Comparison of ENCODE assay signal across 1 cellular context in the genomic region with DNA sequence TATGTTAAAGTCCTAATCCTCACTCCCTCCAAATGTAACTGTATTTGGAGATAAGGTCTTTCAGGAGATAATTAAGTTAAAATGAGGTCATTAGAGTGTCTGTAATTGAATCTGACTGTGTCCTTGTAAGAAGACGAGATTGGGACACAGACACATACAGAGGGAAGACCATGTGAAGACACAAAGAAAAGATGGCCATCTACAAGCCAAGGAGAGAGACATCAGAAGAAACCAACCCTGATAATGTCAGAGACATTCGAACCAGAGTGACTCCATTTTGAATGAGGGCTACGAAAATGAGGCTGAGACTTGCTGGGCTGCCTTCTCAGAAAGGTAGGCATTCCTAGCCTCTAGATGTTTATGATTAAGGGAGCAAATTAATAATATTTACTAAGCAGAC.
TF ChIP-seq lines count a peak whose summit lies in the region.

No MANE protein-coding gene starts in this region.

TF ChIP-seq in K562, 482 proteins besides CTCF, POLR2A, EP300 and RAD21 (continued from another document and continues in another):
- TF ChIP-seq, protein P1, sequence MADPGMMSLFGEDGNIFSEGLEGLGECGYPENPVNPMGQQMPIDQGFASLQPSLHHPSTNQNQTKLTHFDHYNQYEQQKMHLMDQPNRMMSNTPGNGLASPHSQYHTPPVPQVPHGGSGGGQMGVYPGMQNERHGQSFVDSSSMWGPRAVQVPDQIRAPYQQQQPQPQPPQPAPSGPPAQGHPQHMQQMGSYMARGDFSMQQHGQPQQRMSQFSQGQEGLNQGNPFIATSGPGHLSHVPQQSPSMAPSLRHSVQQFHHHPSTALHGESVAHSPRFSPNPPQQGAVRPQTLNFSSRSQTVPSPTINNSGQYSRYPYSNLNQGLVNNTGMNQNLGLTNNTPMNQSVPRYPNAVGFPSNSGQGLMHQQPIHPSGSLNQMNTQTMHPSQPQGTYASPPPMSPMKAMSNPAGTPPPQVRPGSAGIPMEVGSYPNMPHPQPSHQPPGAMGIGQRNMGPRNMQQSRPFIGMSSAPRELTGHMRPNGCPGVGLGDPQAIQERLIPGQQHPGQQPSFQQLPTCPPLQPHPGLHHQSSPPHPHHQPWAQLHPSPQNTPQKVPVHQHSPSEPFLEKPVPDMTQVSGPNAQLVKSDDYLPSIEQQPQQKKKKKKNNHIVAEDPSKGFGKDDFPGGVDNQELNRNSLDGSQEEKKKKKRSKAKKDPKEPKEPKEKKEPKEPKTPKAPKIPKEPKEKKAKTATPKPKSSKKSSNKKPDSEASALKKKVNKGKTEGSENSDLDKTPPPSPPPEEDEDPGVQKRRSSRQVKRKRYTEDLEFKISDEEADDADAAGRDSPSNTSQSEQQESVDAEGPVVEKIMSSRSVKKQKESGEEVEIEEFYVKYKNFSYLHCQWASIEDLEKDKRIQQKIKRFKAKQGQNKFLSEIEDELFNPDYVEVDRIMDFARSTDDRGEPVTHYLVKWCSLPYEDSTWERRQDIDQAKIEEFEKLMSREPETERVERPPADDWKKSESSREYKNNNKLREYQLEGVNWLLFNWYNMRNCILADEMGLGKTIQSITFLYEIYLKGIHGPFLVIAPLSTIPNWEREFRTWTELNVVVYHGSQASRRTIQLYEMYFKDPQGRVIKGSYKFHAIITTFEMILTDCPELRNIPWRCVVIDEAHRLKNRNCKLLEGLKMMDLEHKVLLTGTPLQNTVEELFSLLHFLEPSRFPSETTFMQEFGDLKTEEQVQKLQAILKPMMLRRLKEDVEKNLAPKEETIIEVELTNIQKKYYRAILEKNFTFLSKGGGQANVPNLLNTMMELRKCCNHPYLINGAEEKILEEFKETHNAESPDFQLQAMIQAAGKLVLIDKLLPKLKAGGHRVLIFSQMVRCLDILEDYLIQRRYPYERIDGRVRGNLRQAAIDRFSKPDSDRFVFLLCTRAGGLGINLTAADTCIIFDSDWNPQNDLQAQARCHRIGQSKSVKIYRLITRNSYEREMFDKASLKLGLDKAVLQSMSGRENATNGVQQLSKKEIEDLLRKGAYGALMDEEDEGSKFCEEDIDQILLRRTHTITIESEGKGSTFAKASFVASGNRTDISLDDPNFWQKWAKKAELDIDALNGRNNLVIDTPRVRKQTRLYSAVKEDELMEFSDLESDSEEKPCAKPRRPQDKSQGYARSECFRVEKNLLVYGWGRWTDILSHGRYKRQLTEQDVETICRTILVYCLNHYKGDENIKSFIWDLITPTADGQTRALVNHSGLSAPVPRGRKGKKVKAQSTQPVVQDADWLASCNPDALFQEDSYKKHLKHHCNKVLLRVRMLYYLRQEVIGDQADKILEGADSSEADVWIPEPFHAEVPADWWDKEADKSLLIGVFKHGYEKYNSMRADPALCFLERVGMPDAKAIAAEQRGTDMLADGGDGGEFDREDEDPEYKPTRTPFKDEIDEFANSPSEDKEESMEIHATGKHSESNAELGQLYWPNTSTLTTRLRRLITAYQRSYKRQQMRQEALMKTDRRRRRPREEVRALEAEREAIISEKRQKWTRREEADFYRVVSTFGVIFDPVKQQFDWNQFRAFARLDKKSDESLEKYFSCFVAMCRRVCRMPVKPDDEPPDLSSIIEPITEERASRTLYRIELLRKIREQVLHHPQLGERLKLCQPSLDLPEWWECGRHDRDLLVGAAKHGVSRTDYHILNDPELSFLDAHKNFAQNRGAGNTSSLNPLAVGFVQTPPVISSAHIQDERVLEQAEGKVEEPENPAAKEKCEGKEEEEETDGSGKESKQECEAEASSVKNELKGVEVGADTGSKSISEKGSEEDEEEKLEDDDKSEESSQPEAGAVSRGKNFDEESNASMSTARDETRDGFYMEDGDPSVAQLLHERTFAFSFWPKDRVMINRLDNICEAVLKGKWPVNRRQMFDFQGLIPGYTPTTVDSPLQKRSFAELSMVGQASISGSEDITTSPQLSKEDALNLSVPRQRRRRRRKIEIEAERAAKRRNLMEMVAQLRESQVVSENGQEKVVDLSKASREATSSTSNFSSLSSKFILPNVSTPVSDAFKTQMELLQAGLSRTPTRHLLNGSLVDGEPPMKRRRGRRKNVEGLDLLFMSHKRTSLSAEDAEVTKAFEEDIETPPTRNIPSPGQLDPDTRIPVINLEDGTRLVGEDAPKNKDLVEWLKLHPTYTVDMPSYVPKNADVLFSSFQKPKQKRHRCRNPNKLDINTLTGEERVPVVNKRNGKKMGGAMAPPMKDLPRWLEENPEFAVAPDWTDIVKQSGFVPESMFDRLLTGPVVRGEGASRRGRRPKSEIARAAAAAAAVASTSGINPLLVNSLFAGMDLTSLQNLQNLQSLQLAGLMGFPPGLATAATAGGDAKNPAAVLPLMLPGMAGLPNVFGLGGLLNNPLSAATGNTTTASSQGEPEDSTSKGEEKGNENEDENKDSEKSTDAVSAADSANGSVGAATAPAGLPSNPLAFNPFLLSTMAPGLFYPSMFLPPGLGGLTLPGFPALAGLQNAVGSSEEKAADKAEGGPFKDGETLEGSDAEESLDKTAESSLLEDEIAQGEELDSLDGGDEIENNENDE (IDR thresholded peaks at IDR 0.05; ENCODE audit: low read depth, low read length): no peak
- TF ChIP-seq, protein P2, sequence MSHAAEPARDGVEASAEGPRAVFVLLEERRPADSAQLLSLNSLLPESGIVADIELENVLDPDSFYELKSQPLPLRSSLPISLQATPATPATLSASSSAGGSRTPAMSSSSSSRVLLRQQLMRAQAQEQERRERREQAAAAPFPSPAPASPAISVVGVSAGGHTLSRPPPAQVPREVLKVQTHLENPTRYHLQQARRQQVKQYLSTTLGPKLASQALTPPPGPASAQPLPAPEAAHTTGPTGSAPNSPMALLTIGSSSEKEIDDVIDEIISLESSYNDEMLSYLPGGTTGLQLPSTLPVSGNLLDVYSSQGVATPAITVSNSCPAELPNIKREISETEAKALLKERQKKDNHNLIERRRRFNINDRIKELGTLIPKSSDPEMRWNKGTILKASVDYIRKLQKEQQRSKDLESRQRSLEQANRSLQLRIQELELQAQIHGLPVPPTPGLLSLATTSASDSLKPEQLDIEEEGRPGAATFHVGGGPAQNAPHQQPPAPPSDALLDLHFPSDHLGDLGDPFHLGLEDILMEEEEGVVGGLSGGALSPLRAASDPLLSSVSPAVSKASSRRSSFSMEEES (CRISPR knock-in tag; IDR thresholded peaks at IDR 0.05): no peak
- no peak for TF ChIP-seq FOXJ2 (tag; IDR thresholded peaks at IDR 0.05)
- TF ChIP-seq DNMT1 (IDR thresholded peaks at IDR 0.05): no peak
- TF ChIP-seq ZNF282 (CRISPR knock-in tag; IDR thresholded peaks at IDR 0.05): no peak
- no peak for TF ChIP-seq ZNF445 (CRISPR knock-in tag; IDR thresholded peaks at IDR 0.05; ENCODE audit: low read depth)
- TF ChIP-seq NR4A1 (CRISPR knock-in tag; IDR thresholded peaks at IDR 0.05): no peak
- peak; percentile 97 for TF ChIP-seq NR4A1 (tag; IDR thresholded peaks at IDR 0.05)
- TF ChIP-seq MIER1 (IDR thresholded peaks at IDR 0.05; ENCODE audit: low read depth): no peak
- peak; percentile 86 for TF ChIP-seq ZNF41 (CRISPR knock-in tag; conservative IDR thresholded peaks at IDR 0.05)
- TF ChIP-seq HOMEZ (CRISPR knock-in tag; IDR thresholded peaks at IDR 0.05): no peak
- TF ChIP-seq PHF20 (IDR thresholded peaks at IDR 0.05; ENCODE audit: partially characterized antibody): no peak
- TF ChIP-seq KDM1A (IDR thresholded peaks at IDR 0.05): no peak
- peak; percentile 72; the same call in 1 of the 2 replicates for TF ChIP-seq DMBX1 (CRISPR knock-in tag; IDR thresholded peaks at IDR 0.05; ENCODE audit: borderline replicate concordance)
- TF ChIP-seq ZNF24 (IDR thresholded peaks at IDR 0.05): no peak
- TF ChIP-seq NCOA1 (IDR thresholded peaks at IDR 0.05; ENCODE audit: low read depth): no peak
- TF ChIP-seq ZNF280A (IDR thresholded peaks at IDR 0.05; ENCODE audit: low read depth, partially characterized antibody): no peak
- TF ChIP-seq ZNF668 (CRISPR knock-in tag; IDR thresholded peaks at IDR 0.05): peak; percentile 84; the same call in 1 of the 2 replicates
- no peak for TF ChIP-seq CHD2 (IDR thresholded peaks at IDR 0.05; ENCODE audit: low read depth, low read length)
- TF ChIP-seq XRCC4 (IDR thresholded peaks at IDR 0.05; ENCODE audit: extremely low read depth, insufficient read depth, insufficient read length): no peak
- TF ChIP-seq ZC3H8 (IDR thresholded peaks at IDR 0.05): no peak
- TF ChIP-seq, protein P3, sequence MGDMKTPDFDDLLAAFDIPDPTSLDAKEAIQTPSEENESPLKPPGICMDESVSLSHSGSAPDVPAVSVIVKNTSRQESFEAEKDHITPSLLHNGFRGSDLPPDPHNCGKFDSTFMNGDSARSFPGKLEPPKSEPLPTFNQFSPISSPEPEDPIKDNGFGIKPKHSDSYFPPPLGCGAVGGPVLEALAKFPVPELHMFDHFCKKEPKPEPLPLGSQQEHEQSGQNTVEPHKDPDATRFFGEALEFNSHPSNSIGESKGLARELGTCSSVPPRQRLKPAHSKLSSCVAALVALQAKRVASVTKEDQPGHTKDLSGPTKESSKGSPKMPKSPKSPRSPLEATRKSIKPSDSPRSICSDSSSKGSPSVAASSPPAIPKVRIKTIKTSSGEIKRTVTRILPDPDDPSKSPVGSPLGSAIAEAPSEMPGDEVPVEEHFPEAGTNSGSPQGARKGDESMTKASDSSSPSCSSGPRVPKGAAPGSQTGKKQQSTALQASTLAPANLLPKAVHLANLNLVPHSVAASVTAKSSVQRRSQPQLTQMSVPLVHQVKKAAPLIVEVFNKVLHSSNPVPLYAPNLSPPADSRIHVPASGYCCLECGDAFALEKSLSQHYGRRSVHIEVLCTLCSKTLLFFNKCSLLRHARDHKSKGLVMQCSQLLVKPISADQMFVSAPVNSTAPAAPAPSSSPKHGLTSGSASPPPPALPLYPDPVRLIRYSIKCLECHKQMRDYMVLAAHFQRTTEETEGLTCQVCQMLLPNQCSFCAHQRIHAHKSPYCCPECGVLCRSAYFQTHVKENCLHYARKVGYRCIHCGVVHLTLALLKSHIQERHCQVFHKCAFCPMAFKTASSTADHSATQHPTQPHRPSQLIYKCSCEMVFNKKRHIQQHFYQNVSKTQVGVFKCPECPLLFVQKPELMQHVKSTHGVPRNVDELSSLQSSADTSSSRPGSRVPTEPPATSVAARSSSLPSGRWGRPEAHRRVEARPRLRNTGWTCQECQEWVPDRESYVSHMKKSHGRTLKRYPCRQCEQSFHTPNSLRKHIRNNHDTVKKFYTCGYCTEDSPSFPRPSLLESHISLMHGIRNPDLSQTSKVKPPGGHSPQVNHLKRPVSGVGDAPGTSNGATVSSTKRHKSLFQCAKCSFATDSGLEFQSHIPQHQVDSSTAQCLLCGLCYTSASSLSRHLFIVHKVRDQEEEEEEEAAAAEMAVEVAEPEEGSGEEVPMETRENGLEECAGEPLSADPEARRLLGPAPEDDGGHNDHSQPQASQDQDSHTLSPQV (IDR thresholded peaks at IDR 0.05): peak; percentile 78
- no peak for TF ChIP-seq POLR2AphosphoS2 (IDR thresholded peaks at IDR 0.05; ENCODE audit: low read length)
- TF ChIP-seq SMAD3 (CRISPR knock-in tag; conservative IDR thresholded peaks at IDR 0.05): peak; percentile 92
- no peak for TF ChIP-seq ZNF217 (CRISPR knock-in tag; IDR thresholded peaks at IDR 0.05)
- TF ChIP-seq ZNF785 (CRISPR knock-in tag; IDR thresholded peaks at IDR 0.05): no peak
- no peak for TF ChIP-seq SP2 (IDR thresholded peaks at IDR 0.05; ENCODE audit: extremely low read depth, low read depth, low read length, poor library complexity, severe bottlenecking)
- 0 out of 2 replicates have a peak, but pooled peaks have one; percentile 71 for TF ChIP-seq ZNF57 (CRISPR knock-in tag; IDR thresholded peaks at IDR 0.05)
- peak; percentile 96 for TF ChIP-seq ZNF395 (CRISPR knock-in tag; IDR thresholded peaks at IDR 0.05)
- no peak for TF ChIP-seq MCM7 (IDR thresholded peaks at IDR 0.05)
- TF ChIP-seq COPS2 (conservative IDR thresholded peaks at IDR 0.05): no peak
- TF ChIP-seq RBM39 (optimal IDR thresholded peaks at IDR 0.05; ENCODE audit: low read depth, low read length): no peak
- no peak for TF ChIP-seq CBX5 (IDR thresholded peaks at IDR 0.05; ENCODE audit: borderline replicate concordance, low read depth)
- peak; percentile 60; the same call in 1 of the 2 replicates for TF ChIP-seq KLF6 (CRISPR knock-in tag; IDR thresholded peaks at IDR 0.05; ENCODE audit: borderline replicate concordance)
